9 cellular contexts compared by ENCODE assay signal in the genomic region with DNA sequence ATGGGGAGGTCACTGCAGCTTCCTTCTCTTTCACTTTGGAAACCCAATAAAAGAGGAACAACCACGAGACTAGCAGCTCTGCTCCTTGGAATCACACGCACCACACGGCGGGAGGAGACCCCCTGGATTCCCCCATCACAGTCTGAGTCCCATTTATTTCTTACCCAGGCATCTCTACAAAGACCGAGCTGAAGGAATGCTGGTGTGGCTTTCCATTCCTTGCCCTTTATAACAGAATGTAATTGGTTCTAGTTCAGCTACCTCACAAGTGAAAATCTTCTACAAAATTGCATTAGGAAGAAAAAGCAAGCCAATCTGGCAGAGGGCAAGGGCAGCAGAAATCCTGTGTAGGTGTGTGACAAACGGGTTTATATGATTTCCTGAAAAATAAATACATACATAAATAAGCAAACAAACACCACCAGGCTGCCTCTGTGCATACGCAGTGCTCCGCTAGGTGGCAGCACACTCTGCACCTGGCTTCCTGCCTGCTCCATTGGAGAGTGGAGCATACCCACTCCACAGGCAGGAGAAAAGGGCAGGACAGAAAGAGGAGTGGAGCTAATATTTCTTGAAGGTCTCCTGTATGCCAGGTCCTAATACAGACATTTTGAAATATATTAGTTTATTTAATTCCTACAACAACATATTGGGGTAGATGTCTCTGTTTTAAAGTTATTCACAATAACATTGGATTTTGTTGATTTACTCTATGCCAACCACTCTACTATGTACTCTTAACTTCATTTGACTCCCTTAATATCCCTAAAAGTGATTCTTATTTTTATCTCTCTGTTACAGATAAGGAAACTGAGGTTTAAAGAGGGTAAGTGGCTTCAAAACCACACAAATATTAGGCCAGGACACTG.
A peak's percentile ranks its signal among the peaks of the same experiment; 100 is the strongest.
DNase-seq lines count a peak whose midpoint lies in the region; ATAC-seq, FAIRE-seq and TF ChIP-seq lines count a peak whose summit lies in the region.
"Had no signal": no experiment of that assay in that cellular context is flagged by ENCODE, and none has a peak within 500 bp of the region (broad histone marks: within the 10 kb centered on the region; RNA-seq: fewer than 3 reads in every experiment).

No MANE protein-coding gene starts in this region.

- H3K4me3 Mint-ChIP-seq in activated B cell treated with CpG ODN at 0.5 μM for 24 hours = no peak overlapping the region

- no peak overlapping the region for H3K27ac ChIP-seq in pancreas
- H3K27ac ChIP-seq: SK-N-MC had no signal

- WGBS in pancreas, 2 donors = 18 to 20% methylated on average over 8 of the region's 8 CpGs

- H3K4me1 Mint-ChIP-seq in activated B cell treated with CpG ODN at 0.5 μM for 24 hours = no peaks in the 10 kb centered on the region

- no peaks in the 10 kb centered on the region for H3K4me1 ChIP-seq in pancreas

- H3K4me3 ChIP-seq in GM12875 (ENCODE audit: low read depth, low read length) (no peak overlapping the region), HFF-Myc (replicated peaks; ENCODE audit: low read depth, low read length) (no peak overlapping the region), pancreas (no peak overlapping the region)
- H3K4me3 ChIP-seq: SK-N-MC had no signal

- no peaks in the 10 kb centered on the region for H3K9me3 ChIP-seq in pancreas

- peak; percentile 95 for TF ChIP-seq CTCF in GM12875 (IDR thresholded peaks at IDR 0.05; ENCODE audit: borderline replicate concordance, insufficient read depth, low read depth, low read length)
- TF ChIP-seq CTCF in HFF-Myc (IDR thresholded peaks at IDR 0.05; ENCODE audit: low read depth, low read length, missing control alignments) = peak; percentile 98
- peak; percentile 37 for TF ChIP-seq CTCF in activated B cell treated with CpG ODN at 0.5 μM for 24 hours (IDR thresholded peaks at IDR 0.05)
- peak; percentile 72 to 94 (median 86) for TF ChIP-seq CTCF in pancreas (IDR thresholded peaks at IDR 0.05)

- intact Hi-C loops in activated B cell treated with CpG ODN at 0.5 μM for 24 hours (cut with micrococcal nuclease) (loop anchor here (2.0 kb wide), 1 partner anchor 1575 kb away; no protein-coding TSS in a partner anchor), pancreas (cut with DNase I) (no loop called here)

- H3K9me3 Mint-ChIP-seq in activated B cell treated with CpG ODN at 0.5 μM for 24 hours = no peaks in the 10 kb centered on the region

- peaks cover 0 to 5% (median 2%) of the 10 kb centered on the region in 4 donors for H3K27me3 ChIP-seq in pancreas

- CTCF ChIA-PET in activated B cell treated with CpG ODN at 0.5 μM for 24 hours (lab: Charles Lee) = no interaction called here

- no peaks in the 10 kb centered on the region for H3K27me3 Mint-ChIP-seq in activated B cell treated with CpG ODN at 0.5 μM for 24 hours

- H3K36me3 Mint-ChIP-seq in activated B cell treated with CpG ODN at 0.5 μM for 24 hours (ENCODE audit: low read depth) = no peaks in the 10 kb centered on the region

- no peak overlapping the region for H3K27ac Mint-ChIP-seq in activated B cell treated with CpG ODN at 0.5 μM for 24 hours

- H3K36me3 ChIP-seq in pancreas = no peaks in the 10 kb centered on the region

- FAIRE-seq in pancreas (lab: Jason Lieb, UNC) = no peak

- DNase-seq in AG20443 (ENCODE audit: low spot score) = peak; percentile 75
- peak; percentile 22 for DNase-seq in HFF-Myc (ENCODE audit: extremely low read depth, low read depth)
- DNase-seq in M059J (ENCODE audit: low read depth) = peak; percentile 56
- peak; percentile 14 for DNase-seq in activated B cell treated with CpG ODN at 0.5 μM for 24 hours
- DNase-seq in fibroblast of the conjunctiva (ENCODE audit: low read depth) = peak; percentile 26
- peak; percentile 24 to 86 (median 72) for DNase-seq in pancreas
- DNase-seq in T-helper 9 cell = no peak

- POLR2A ChIA-PET in activated B cell treated with CpG ODN at 0.5 μM for 24 hours (lab: Charles Lee) = no interaction called here

- ATAC-seq in activated B cell treated with CpG ODN at 0.5 μM for 24 hours (ENCODE audit: low read depth) (peak; percentile 40), pancreas (peak; percentile 69 to 94 (median 86))

Comparison
In these comparisons a context has a peak if more than half of its experiments do, and no peak if none do; other contexts are left out.
1. CTCF ChIP-seq: peak in every context shown above with its lines; median percentile 98 in HFF-Myc; 95 in GM12875; 86 in pancreas; 37 in activated B cell treated with CpG ODN at 0.5 μM for 24 hours.